Comparison of ENCODE assay signal across 9 cellular contexts in genomic region chr2:181680937-181681811, GRCh38. TPM values are rescaled to one million over a fixed set of nuclear protein-coding genes. Genes with fewer than 3 reads are reported as not detected.
DNase-seq lines count a peak whose midpoint lies in the region; ATAC-seq and TF ChIP-seq lines count a peak whose summit lies in the region.
"Had no signal": no experiment of that assay in that cellular context is flagged by ENCODE, and none has a peak within 500 bp of the region (broad histone marks: within the 10 kb centered on the region; RNA-seq: fewer than 3 reads in every experiment).

No MANE protein-coding gene starts in this region.

- H3K36me3 Mint-ChIP-seq in T-helper 2 cell treated with Interferon-gamma antibody and Interleukin-4, amounts not matched to agents 5 μg/mL and 100 μg/mL, for 36 hours (ENCODE audit: low read depth), result peaks cover 1% of the 10 kb centered on the region
- no peaks in the 10 kb centered on the region for H3K36me3 Mint-ChIP-seq in WTC11

- ATAC-seq in WTC11 (no peak), HG03439 (IDR thresholded peaks at IDR 0.05; ENCODE audit: unreplicated experiment) (no peak)

- H2AFZ ChIP-seq in fibroblast of lung (ENCODE audit: low read length), result no peak overlapping the region

- H3K9me3 ChIP-seq in fibroblast of lung (ENCODE audit: control insufficient read depth, insufficient read depth, low read depth, low read length) (no peaks in the 10 kb centered on the region), skeletal muscle tissue (ENCODE audit: control insufficient read depth in 3 of 3, low read length in 3 of 3) (peaks cover 0 to 3% (median 0%) of the 10 kb centered on the region in 3 donors)
- H3K9me3 ChIP-seq: testis had no signal

- H3K4me3 Mint-ChIP-seq in T-helper 2 cell treated with Interferon-gamma antibody and Interleukin-4, amounts not matched to agents 5 μg/mL and 100 μg/mL, for 36 hours, result peak overlapping the region; percentile 14
- H3K4me3 Mint-ChIP-seq in WTC11, result peak overlapping the region; percentile 77

- POLR2A ChIA-PET in WTC11 (lab: Charles Lee), result no interaction called here

- H3K27me3 ChIP-seq in fibroblast of lung (ENCODE audit: control insufficient read depth, insufficient read depth, low read length) (peaks cover 80% of the 10 kb centered on the region), skeletal muscle tissue (ENCODE audit: control insufficient read depth in 3 of 3, insufficient read depth in 3 of 3, low read length in 3 of 3) (peaks cover 77 to 80% (median 78%) of the 10 kb centered on the region in 3 donors)
- H3K27me3 ChIP-seq: testis had no signal

- CTCF ChIA-PET in WTC11 (lab: Charles Lee), result no interaction called here

- peak overlapping the region in 3 of 4 experiments; percentile 4 to 27 (median 17) for H3K4me3 ChIP-seq in fibroblast of lung (replicated peaks in 1 of 4; ENCODE audit: control extremely low read depth in 1 of 4, insufficient read depth in 1 of 4, low read depth in 3 of 4, low read length in 4 of 4)
- H3K4me3 ChIP-seq in skeletal muscle tissue (ENCODE audit: low read length in 3 of 3), result peak overlapping the region; percentile 1 to 49 (median 2)

- H3K4me1 ChIP-seq in fibroblast of lung (ENCODE audit: control insufficient read depth, extremely low read depth, insufficient read depth, low read length), result peaks cover 3% of the 10 kb centered on the region
- H3K4me1 ChIP-seq in skeletal muscle tissue (ENCODE audit: control insufficient read depth in 3 of 3, insufficient read depth in 3 of 3, low read length in 3 of 3), result peaks cover 0 to 19% (median 11%) of the 10 kb centered on the region in 3 donors

- H3K27ac Mint-ChIP-seq in T-helper 2 cell treated with Interferon-gamma antibody and Interleukin-4, amounts not matched to agents 5 μg/mL and 100 μg/mL, for 36 hours, result peak overlapping the region; percentile 32
- H3K27ac Mint-ChIP-seq in WTC11, result no peak overlapping the region

- H3K27me3 Mint-ChIP-seq in T-helper 2 cell treated with Interferon-gamma antibody and Interleukin-4, amounts not matched to agents 5 μg/mL and 100 μg/mL, for 36 hours (ENCODE audit: low read depth), result peaks cover 88% of the 10 kb centered on the region
- peaks cover 96% of the 10 kb centered on the region for H3K27me3 Mint-ChIP-seq in WTC11 (ENCODE audit: low read depth)

- H3K4me2 ChIP-seq in fibroblast of lung (ENCODE audit: extremely low read depth, insufficient read depth, low read length), result peak overlapping the region; percentile 51

- DNase-seq in T-helper 2 cell treated with Interferon-gamma antibody and Interleukin-4, amounts not matched to agents 5 μg/mL and 100 μg/mL, for 36 hours (ENCODE audit: low spot score), result no peak
- DNase-seq in T-helper 2 cell, result no peak
- DNase-seq in WTC11 (ENCODE audit: low spot score), result peak; percentile 37
- DNase-seq in fibroblast of lung (ENCODE audit: low read depth in 2 of 2), result no peak
- DNase-seq in NOMO-1 treated with dmso at 0.1 percent for 144 hours (lab: John Stamatoyannopoulos, UW; ENCODE audit: unreplicated experiment), result no peak
- no peak for DNase-seq in DMS153 (lab: John Stamatoyannopoulos, UW)
- DNase-seq: testis had no signal

- H3K4me1 Mint-ChIP-seq in T-helper 2 cell treated with Interferon-gamma antibody and Interleukin-4, amounts not matched to agents 5 μg/mL and 100 μg/mL, for 36 hours (ENCODE audit: low read depth), result peaks cover 33% of the 10 kb centered on the region
- H3K4me1 Mint-ChIP-seq in WTC11, result peaks cover 67% of the 10 kb centered on the region

- H3K9me3 Mint-ChIP-seq in T-helper 2 cell treated with Interferon-gamma antibody and Interleukin-4, amounts not matched to agents 5 μg/mL and 100 μg/mL, for 36 hours, result peaks cover 5% of the 10 kb centered on the region
- H3K9me3 Mint-ChIP-seq in WTC11, result no peaks in the 10 kb centered on the region

- no peaks in the 10 kb centered on the region for H4K20me1 ChIP-seq in fibroblast of lung (ENCODE audit: control insufficient read depth, extremely low read depth, insufficient read depth, low read length)

- H3K27ac ChIP-seq in fibroblast of lung (ENCODE audit: insufficient read depth, low read length) (no peak overlapping the region), skeletal muscle tissue (ENCODE audit: low read depth, low read length) (no peak overlapping the region)
- H3K27ac ChIP-seq: testis had no signal

- H3K9ac ChIP-seq in fibroblast of lung (ENCODE audit: insufficient read depth, low read length), result no peak overlapping the region
- H3K9ac ChIP-seq in skeletal muscle tissue (ENCODE audit: low read depth in 1 of 3, low read length in 3 of 3), result no peak overlapping the region

- H3K79me2 ChIP-seq in fibroblast of lung (ENCODE audit: control insufficient read depth, insufficient read depth, low read length), result no peaks in the 10 kb centered on the region

- no peak for TF ChIP-seq CTCF in WTC11 (IDR thresholded peaks at IDR 0.05)
- no peak for TF ChIP-seq CTCF in fibroblast of lung (conservative IDR thresholded peaks at IDR 0.05 in 1 of 2, IDR thresholded peaks at IDR 0.05 in 1 of 2; ENCODE audit: low read depth in 1 of 2, low read length in 2 of 2)

- H3K36me3 ChIP-seq in fibroblast of lung (ENCODE audit: control insufficient read depth, insufficient read depth, low read length) (no peaks in the 10 kb centered on the region), skeletal muscle tissue (ENCODE audit: control insufficient read depth in 3 of 3, insufficient read depth in 3 of 3, low read length in 3 of 3) (no peaks in the 10 kb centered on the region)

TF ChIP-seq in WTC11, 78 proteins besides CTCF, POLR2A, EP300 and RAD21:
- no peak for TF ChIP-seq CDX4 (CRISPR knock-in tag; IDR thresholded peaks at IDR 0.05; ENCODE audit: borderline replicate concordance)

RNA-seq across cellular contexts. Expression of gene NEUROD1, which starts 0.9 kb away (rescaled TPM):
- total RNA-seq in WTC11 (2021) (0.07 to 0.11 TPM (median 0.07 TPM) in 3 replicates), fibroblast of lung (not detected in 2 replicates), skeletal muscle tissue (not detected)
- polyA plus RNA-seq in fibroblast of lung, result not detected in 2 replicates
- polyA plus RNA-seq in fibroblast of lung (2012), result not detected in 2 replicates
- not detected in 2 replicates for polyA minus RNA-seq in fibroblast of lung (ENCODE audit: low replicate concordance)

RNA-seq across cellular contexts. Expression of gene CERKL, which starts 24.3 kb away (rescaled TPM):
- total RNA-seq in WTC11 (2021) (0.14 to 0.24 TPM in 2 of 3 replicates, not detected in the other), fibroblast of lung (0.17 TPM in 1 of 2 replicates, not detected in the other), skeletal muscle tissue (not detected)
- 0.03 TPM in 1 of 2 replicates, not detected in the other for polyA plus RNA-seq in fibroblast of lung
- 6.0 and 9.1 TPM in 2 replicates for polyA plus RNA-seq in fibroblast of lung (2012)
- polyA minus RNA-seq in fibroblast of lung (ENCODE audit: low replicate concordance), result not detected in 2 replicates
